In the genomic region with DNA sequence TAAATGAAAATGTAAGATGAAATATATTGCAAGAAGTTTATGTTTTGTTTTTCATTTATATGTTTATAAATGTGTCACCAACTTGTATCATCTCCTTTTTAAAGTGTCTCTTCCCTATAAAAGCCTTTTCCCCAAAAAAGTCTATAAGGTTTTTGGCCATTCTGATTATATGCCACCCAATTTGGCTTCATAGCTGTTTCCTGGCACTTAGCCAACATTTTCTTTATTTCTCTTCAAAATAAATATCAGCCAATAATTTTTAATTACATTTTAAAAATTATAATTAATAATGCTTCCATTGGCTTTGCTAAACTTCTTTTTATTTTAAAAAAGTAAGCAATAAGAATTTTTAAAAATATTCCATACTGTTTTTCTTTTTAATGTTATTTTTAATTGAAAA, we compare ENCODE assay signal across 22 cellular contexts.
"Had no signal": no experiment of that assay in that cellular context is flagged by ENCODE, and none has a peak within 500 bp of the region (broad histone marks: within the 10 kb centered on the region; RNA-seq: fewer than 3 reads in every experiment).

No MANE protein-coding gene starts in this region.

- H3K36me3 ChIP-seq: MG63 had no signal

- ATAC-seq: Panc1, PC-3 had no signal

- H3K4me3 ChIP-seq: MG63 had no signal

- H3K27me3 ChIP-seq: MG63 had no signal

- DNase-seq: Karpas-422; KG1; MG63; NCI-H1092 treated with DMSO at 0.1 percent for 48 hours; NCI-H1436; NCI-H187; NCI-H2029; NCI-H2081 treated with DMSO at 0.1 percent for 48 hours; NCI-H2227 treated with DMSO at 0.1 percent for 48 hours; NCI-H524; NCI-H526 treated with DMSO at 0.1 percent for 48 hours; NCI-H748 treated with DMSO at 0.1 percent for 48 hours; NK-92 treated with Interleukin-12 subunit alpha and Interleukin-12 subunit beta, amount 100 ng/mL, for 24 hours; PC-3; SHP77; SK-N-SH; SW 1271; T-helper 1 cell had no signal

- FAIRE-seq: HTR-8/SVneo had no signal

- H3K27ac ChIP-seq: HL-60, RWPE1 had no signal

- H3K9me3 ChIP-seq: MG63, SK-N-SH had no signal
